ENCODE assay signal across 9 cellular contexts in genomic region chr20:51022227-51022802, GRCh38. TPM values are rescaled to one million over a fixed set of nuclear protein-coding genes. Genes with fewer than 3 reads are reported as not detected.
A peak's percentile ranks its signal among the peaks of the same experiment; 100 is the strongest.
DNase-seq lines count a peak whose midpoint lies in the region; ATAC-seq, FAIRE-seq and TF ChIP-seq lines count a peak whose summit lies in the region.
"Had no signal": no experiment of that assay in that cellular context is flagged by ENCODE, and none has a peak within 500 bp of the region (broad histone marks: within the 10 kb centered on the region; RNA-seq: fewer than 3 reads in every experiment).

No MANE protein-coding gene starts in this region.

- H3K9me3 ChIP-seq in heart right ventricle (no peaks in the 10 kb centered on the region), mesodermal cell (ENCODE audit: control insufficient read depth, low read length) (no peaks in the 10 kb centered on the region), PC-9 (ENCODE audit: insufficient read depth, low read depth) (no peaks in the 10 kb centered on the region)
- H3K9me3 ChIP-seq: neutrophil had no signal

- no peaks in the 10 kb centered on the region for H3K79me2 ChIP-seq in PC-9 (ENCODE audit: low read depth)

- no peaks in the 10 kb centered on the region for H4K20me1 ChIP-seq in PC-9 (ENCODE audit: insufficient read depth)

- POLR2A ChIA-PET in PC-9 (lab: Charles Lee; ENCODE audit: unreplicated experiment) = no interaction called here

- ATAC-seq in heart right ventricle (no peak), left cardiac atrium (no peak), HG02884 (IDR thresholded peaks at IDR 0.05; ENCODE audit: unreplicated experiment) (no peak)

- no peaks in the 10 kb centered on the region for H3K9me2 ChIP-seq in PC-9 (ENCODE audit: insufficient read depth)

- H3K27me3 ChIP-seq in heart right ventricle (peaks cover 16 to 88% (median 74%) of the 10 kb centered on the region in 7 donors), PC-9 (ENCODE audit: insufficient read depth, low read depth) (peaks cover 85% of the 10 kb centered on the region)

- H3K27ac ChIP-seq in heart right ventricle = no peak overlapping the region
- H3K27ac ChIP-seq in mesodermal cell (ENCODE audit: low read depth, low read length, severe bottlenecking) = no peak overlapping the region
- H3K27ac ChIP-seq in urinary bladder (ENCODE audit: low read depth) = no peak overlapping the region
- H3K27ac ChIP-seq in PC-9 = no peak overlapping the region
- H3K27ac ChIP-seq: neutrophil had no signal

- no peak overlapping the region for H3K4me2 ChIP-seq in PC-9

- TF ChIP-seq CTCF in heart right ventricle (IDR thresholded peaks at IDR 0.05) (no peak), choroid plexus epithelial cell (conservative IDR thresholded peaks at IDR 0.05; ENCODE audit: low read depth, low read length) (no peak), D721Med (IDR thresholded peaks at IDR 0.05; ENCODE audit: insufficient read depth, missing control alignments) (no peak), PC-9 (conservative IDR thresholded peaks at IDR 0.05) (no peak)

- H3K36me3 ChIP-seq in heart right ventricle = no peaks in the 10 kb centered on the region
- peaks cover 21% of the 10 kb centered on the region for H3K36me3 ChIP-seq in mesodermal cell (ENCODE audit: control insufficient read depth, insufficient read depth, low read length)
- H3K36me3 ChIP-seq in urinary bladder (ENCODE audit: insufficient read depth) = no peaks in the 10 kb centered on the region
- no peaks in the 10 kb centered on the region for H3K36me3 ChIP-seq in PC-9 (ENCODE audit: low read depth)
- H3K36me3 ChIP-seq: neutrophil had no signal

- H3K4me3 ChIP-seq in heart right ventricle (peak overlapping the region in 9 of 10 donors; percentile 19 to 55 (median 47)), choroid plexus epithelial cell (ENCODE audit: low read depth, low read length) (peak overlapping the region; percentile 67), mesodermal cell (ENCODE audit: extremely low read depth, insufficient read depth, low read length, poor library complexity, severe bottlenecking) (peak overlapping the region; percentile 64), urinary bladder (ENCODE audit: low read depth, low read length) (peak overlapping the region; percentile 40), PC-9 (no peak overlapping the region)

- FAIRE-seq in D721Med (lab: Jason Lieb, UNC) = no peak

- BruUV-seq in PC-9 (replicated peaks; lab: Mats Ljungman, UMichigan) = no TSS peak

- intact Hi-C loops in heart right ventricle (cut with DNase I) = no loop called here
- intact Hi-C loops in left cardiac atrium (cut with DNase I) = no loop called here
- intact Hi-C loops in PC-9 (cut with micrococcal nuclease; ENCODE audit: unreplicated experiment) = no loop called here

- WGBS in heart right ventricle, 2 donors = 5 to 6% methylated on average over 39 of the region's 39 CpGs
- 0 to 1% methylated on average over 23 to 36 of the region's 39 CpGs for WGBS in mesodermal cell (ENCODE audit: insufficient coverage in 2 of 2), 2 experiments
- WGBS in urinary bladder = 9% methylated on average over 39 of the region's 39 CpGs

- CTCF ChIA-PET in PC-9 (lab: Charles Lee) = no interaction called here

- no peak for DNase-seq in heart right ventricle
- no peak for DNase-seq in left cardiac atrium
- no peak for DNase-seq in choroid plexus epithelial cell (ENCODE audit: low read depth)
- no peak for DNase-seq in D721Med (ENCODE audit: insufficient read length, low spot score)
- DNase-seq in PC-9 = no peak

- H2AFZ ChIP-seq in PC-9 = no peak overlapping the region

- H3F3A ChIP-seq in PC-9 (ENCODE audit: insufficient read depth, low read depth) = no peaks in the 10 kb centered on the region

- H3K4me1 ChIP-seq in heart right ventricle = peaks cover 2 to 17% (median 14%) of the 10 kb centered on the region in 9 donors
- peaks cover 10% of the 10 kb centered on the region for H3K4me1 ChIP-seq in mesodermal cell (ENCODE audit: control insufficient read depth, insufficient read depth, low read length, poor library complexity, severe bottlenecking)
- H3K4me1 ChIP-seq in urinary bladder (ENCODE audit: insufficient read depth) = peaks cover 1% of the 10 kb centered on the region
- no peaks in the 10 kb centered on the region for H3K4me1 ChIP-seq in PC-9 (replicated peaks; ENCODE audit: insufficient read depth)

RNA-seq across cellular contexts. Expression of gene KCNG1, which starts 0.6 kb away (rescaled TPM):
- total RNA-seq in heart right ventricle = under 1 TPM in 7 of 10 donors, not detected in 3; 0.15 to 0.56 (median 0.31) TPM
- polyA plus RNA-seq in heart right ventricle = under 1 TPM in 1 of 2 donors, not detected in 1; 0.99 TPM
- total RNA-seq in left cardiac atrium = under 1 TPM; 0.27 to 0.65 TPM
- polyA plus RNA-seq in mesodermal cell (2013, experiment 1 of 2) = 24.8 TPM
- polyA plus RNA-seq in mesodermal cell (2013, experiment 2 of 2) = 19.4 TPM
- 5.6 TPM for total RNA-seq in urinary bladder
- 8.3 TPM for polyA plus RNA-seq in urinary bladder
- 0.55 TPM in 1 of 2 replicates, not detected in the other for total RNA-seq in PC-9 (2021)
